Comparison of ENCODE assay signal across 21 cellular contexts in the genomic region with DNA sequence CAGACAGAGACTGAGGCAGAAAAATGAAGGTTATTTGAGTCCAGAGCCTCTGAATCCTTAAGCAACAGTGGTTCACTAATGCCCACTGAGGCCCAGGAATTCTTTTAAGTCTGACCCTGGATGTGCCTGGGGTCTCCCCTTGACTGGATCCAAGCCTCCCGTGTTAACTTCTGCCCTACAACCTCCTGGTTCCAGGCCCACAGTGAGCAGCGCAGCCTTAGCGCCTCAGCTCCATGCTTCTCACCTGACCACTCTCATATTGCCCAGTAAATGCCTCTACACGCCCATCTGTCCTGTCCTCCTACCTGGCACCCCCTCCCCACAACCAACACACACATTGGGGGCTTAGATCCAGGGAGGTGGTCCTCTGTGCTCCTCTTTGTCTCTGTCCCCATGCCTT. TPM values are rescaled to one million over a fixed set of nuclear protein-coding genes. Genes with fewer than 3 reads are reported as not detected.
"Had no signal": no experiment of that assay in that cellular context is flagged by ENCODE, and none has a peak within 500 bp of the region (broad histone marks: within the 10 kb centered on the region; RNA-seq: fewer than 3 reads in every experiment).

No MANE protein-coding gene starts in this region.

- H3K27ac ChIP-seq: breast epithelium, dorsolateral prefrontal cortex, neutrophil, SJSA1, stomach, testis, upper lobe of left lung had no signal

- H3K4me3 Mint-ChIP-seq: activated CD4-positive, alpha-beta memory T cell treated with anti-CD3 and anti-CD28 coated beads, Interleukin-2, amount 10 ng/mL, durations not matched to agents 7 days and 5 days; activated naive CD8-positive, alpha-beta T cell treated with anti-CD3 and anti-CD28 coated beads, Interleukin-2, amount 10 ng/mL, durations not matched to agents 7 days and 5 days; naive B cell had no signal

- H3K27me3 ChIP-seq: breast epithelium, dorsolateral prefrontal cortex, SJSA1, stomach, testis, upper lobe of left lung had no signal

- H3K4me3 ChIP-seq: breast epithelium, dorsolateral prefrontal cortex, SJSA1, stomach, testis, upper lobe of left lung had no signal

- H3K36me3 Mint-ChIP-seq: activated naive CD8-positive, alpha-beta T cell treated with anti-CD3 and anti-CD28 coated beads, Interleukin-2, amount 10 ng/mL, durations not matched to agents 7 days and 5 days; naive B cell had no signal

- H3K36me3 ChIP-seq: breast epithelium, neutrophil, SJSA1, stomach, upper lobe of left lung had no signal

- H3K4me1 ChIP-seq: breast epithelium, testis had no signal

- H3K27me3 Mint-ChIP-seq: activated CD4-positive, alpha-beta memory T cell treated with anti-CD3 and anti-CD28 coated beads, Interleukin-2, amount 10 ng/mL, durations not matched to agents 7 days and 5 days; naive B cell had no signal

- H3K27ac Mint-ChIP-seq: activated CD4-positive, alpha-beta memory T cell treated with anti-CD3 and anti-CD28 coated beads, Interleukin-2, amount 10 ng/mL, durations not matched to agents 7 days and 5 days had no signal

- H3K9me3 ChIP-seq: breast epithelium, neutrophil, SJSA1, stomach, testis, upper lobe of left lung had no signal

- FAIRE-seq: islet of Langerhans had no signal

- DNase-seq: activated CD4-positive, alpha-beta memory T cell treated with anti-CD3 and anti-CD28 coated beads, Interleukin-2, amount 10 ng/mL, durations not matched to agents 7 days and 5 days; activated CD8-positive, alpha-beta memory T cell treated with anti-CD3 and anti-CD28 coated beads, Interleukin-2, amount 50 U/mL, for 4 hours; activated T-cell treated with anti-CD3 and anti-CD28 coated beads, Interleukin-2, amount 50 U/mL, for 48 hours; anterior cingulate cortex; dorsolateral prefrontal cortex; erythroblast; mammary epithelial cell; naive B cell; retina; stimulated activated CD4-positive, alpha-beta T cell treated with anti-CD3 and anti-CD28 coated beads, Interleukin-15, amount 100 ng/mL, for 24 hours; stimulated activated CD4-positive, alpha-beta T cell treated with anti-CD3 and anti-CD28 coated beads, Interleukin-4, amount 100 ng/mL, for 1 hour; stomach; T-helper 9 cell; testis had no signal

- H3K9me3 Mint-ChIP-seq: activated CD4-positive, alpha-beta memory T cell treated with anti-CD3 and anti-CD28 coated beads, Interleukin-2, amount 10 ng/mL, durations not matched to agents 7 days and 5 days; activated naive CD8-positive, alpha-beta T cell treated with anti-CD3 and anti-CD28 coated beads, Interleukin-2, amount 10 ng/mL, durations not matched to agents 7 days and 5 days; naive B cell had no signal

RNA-seq across cellular contexts. Expression of gene IL3, which starts 6.4 kb away (rescaled TPM):
- total RNA-seq: activated naive CD8-positive, alpha-beta T cell treated with anti-CD3 and anti-CD28 coated beads, Interleukin-2, amount 10 ng/mL, durations not matched to agents 7 days and 5 days; breast epithelium; dorsolateral prefrontal cortex; mammary epithelial cell; SJSA1; skeletal muscle tissue; stomach; upper lobe of left lung had no signal
- polyA plus RNA-seq: mammary epithelial cell, stomach had no signal

RNA-seq across cellular contexts. Expression of gene CSF2, which starts 6.7 kb away (rescaled TPM):
- total RNA-seq: breast epithelium, dorsolateral prefrontal cortex, skeletal muscle tissue, stomach, testis had no signal
- polyA plus RNA-seq: stomach had no signal
